ENCODE assay signal across 31 cellular contexts in the genomic region with DNA sequence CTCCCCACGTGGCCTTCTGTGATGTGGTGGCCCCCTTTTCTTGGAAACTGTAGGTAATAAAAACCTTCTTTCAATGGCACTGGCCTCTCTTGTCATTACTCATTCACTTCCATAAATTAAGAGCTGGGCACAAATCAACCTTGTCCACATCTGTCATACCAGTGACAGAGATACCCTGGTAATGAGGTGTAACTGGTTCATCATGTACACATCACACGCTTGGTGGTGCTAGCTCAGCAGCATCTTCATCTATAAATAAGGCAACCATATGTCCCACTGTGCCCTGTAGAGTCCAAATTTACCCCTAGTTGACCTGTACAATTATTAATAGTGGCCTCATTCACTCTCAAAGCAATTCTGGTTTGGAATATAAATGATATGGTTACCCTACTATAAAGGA.
"Had no signal": no experiment of that assay in that cellular context is flagged by ENCODE, and none has a peak within 500 bp of the region (broad histone marks: within the 10 kb centered on the region; RNA-seq: fewer than 3 reads in every experiment).

No MANE protein-coding gene starts in this region.

- ATAC-seq: body of pancreas; effector memory CD8-positive, alpha-beta T cell; left colon; sciatic nerve had no signal

- H3K36me3 Mint-ChIP-seq: immature natural killer cell; naive thymus-derived CD4-positive, alpha-beta T cell had no signal

- H3K27ac Mint-ChIP-seq: activated naive CD4-positive, alpha-beta T cell treated with anti-CD3 and anti-CD28 coated beads for 36 hours; activated naive CD8-positive, alpha-beta T cell treated with anti-CD3 and anti-CD28 coated beads for 36 hours; effector memory CD8-positive, alpha-beta T cell; immature natural killer cell; naive thymus-derived CD4-positive, alpha-beta T cell; progenitor cell of endocrine pancreas had no signal

- H3K27me3 Mint-ChIP-seq: activated naive CD8-positive, alpha-beta T cell treated with anti-CD3 and anti-CD28 coated beads for 36 hours; effector memory CD8-positive, alpha-beta T cell; naive thymus-derived CD4-positive, alpha-beta T cell; stimulated activated naive B cell treated with anti-CD40 and anti-IgM and Interleukin-4, amounts not matched to agents 10 μg/mL and 1 μg/mL and 100 μg/mL, for 72 hours had no signal

- H3K9me3 ChIP-seq: adrenal gland, body of pancreas, colonic mucosa, ovary, suprapubic skin, tibial artery, upper lobe of right lung had no signal

- H3K27me3 ChIP-seq: adrenal gland, body of pancreas, colonic mucosa, dorsolateral prefrontal cortex, ovary, suprapubic skin, tibial artery, upper lobe of right lung had no signal

- H3K27ac ChIP-seq: adrenal gland, body of pancreas, colonic mucosa, ovary, skin epidermis, suprapubic skin, tibial artery, upper lobe of right lung had no signal

- H3K36me3 ChIP-seq: adrenal gland, colonic mucosa, ovary, suprapubic skin, tibial artery, upper lobe of right lung had no signal

- H3K4me1 ChIP-seq: colonic mucosa had no signal

- H3K9me3 Mint-ChIP-seq: activated naive CD4-positive, alpha-beta T cell treated with anti-CD3 and anti-CD28 coated beads for 36 hours; activated naive CD8-positive, alpha-beta T cell treated with anti-CD3 and anti-CD28 coated beads for 36 hours; effector memory CD8-positive, alpha-beta T cell; immature natural killer cell; naive thymus-derived CD4-positive, alpha-beta T cell had no signal

- DNase-seq: activated CD4-positive, alpha-beta T cell treated with anti-CD3 and anti-CD28 coated beads for 4 hours; activated CD4-positive, alpha-beta T cell treated with anti-CD3 and anti-CD28 coated beads, Interleukin-2, amount 50 U/mL, for 48 hours; activated CD4-positive, CD25-positive, alpha-beta regulatory T cell; activated CD8-positive, alpha-beta memory T cell treated with anti-CD3 and anti-CD28 coated beads for 24 hours; activated effector memory CD4-positive, alpha-beta T cell treated with anti-CD3 and anti-CD28 coated beads, Interleukin-2, amount 50 U/mL, for 16 hours; activated naive CD4-positive, alpha-beta T cell treated with anti-CD3 and anti-CD28 coated beads for 36 hours; activated naive CD8-positive, alpha-beta T cell treated with anti-CD3 and anti-CD28 coated beads for 36 hours; adrenal gland; aorta; body of pancreas; cerebellar nuclear complex; colonic mucosa; dorsolateral prefrontal cortex; effector memory CD8-positive, alpha-beta T cell; head of caudate nucleus; hypothalamus; immature natural killer cell; kidney; left colon; midbrain; naive thymus-derived CD4-positive, alpha-beta T cell; ovary; retina; stimulated activated CD4-positive, alpha-beta T cell treated with anti-CD3 and anti-CD28 coated beads, Interleukin-4, amount 100 ng/mL, for 24 hours; stimulated activated naive B cell treated with anti-CD40 and anti-IgM and Interleukin-4, amounts not matched to agents 10 μg/mL and 1 μg/mL and 100 μg/mL, for 72 hours; tibial artery; upper lobe of right lung had no signal

- H3K4me3 Mint-ChIP-seq: activated naive CD4-positive, alpha-beta T cell treated with anti-CD3 and anti-CD28 coated beads for 36 hours; activated naive CD8-positive, alpha-beta T cell treated with anti-CD3 and anti-CD28 coated beads for 36 hours; effector memory CD8-positive, alpha-beta T cell; immature natural killer cell; naive thymus-derived CD4-positive, alpha-beta T cell; stimulated activated naive B cell treated with anti-CD40 and anti-IgM and Interleukin-4, amounts not matched to agents 10 μg/mL and 1 μg/mL and 100 μg/mL, for 72 hours had no signal

- H3K4me3 ChIP-seq: adrenal gland, body of pancreas, colonic mucosa, dorsolateral prefrontal cortex, ovary, skin epidermis, suprapubic skin, tibial artery, upper lobe of right lung had no signal
